ENCODE assay signal across 1 cellular context in genomic region chr1:46517010-46517600, GRCh38.
TF ChIP-seq lines count a peak whose summit lies in the region.

No MANE protein-coding gene starts in this region.

TF ChIP-seq in SK-N-SH, 30 proteins besides CTCF, POLR2A, EP300 and RAD21:
- TF ChIP-seq RCOR1 (IDR thresholded peaks at IDR 0.05; ENCODE audit: low read length) = no peak
- TF ChIP-seq EZH2phosphoT487 (IDR thresholded peaks at IDR 0.05; ENCODE audit: borderline replicate concordance, low read depth) = no peak
- TF ChIP-seq SMC3 (IDR thresholded peaks at IDR 0.05; ENCODE audit: low read depth, low read length) = no peak
- TF ChIP-seq ZBTB33 (IDR thresholded peaks at IDR 0.05; ENCODE audit: borderline replicate concordance, low read depth) = no peak
- no peak for TF ChIP-seq USF1 (IDR thresholded peaks at IDR 0.05; ENCODE audit: borderline replicate concordance, low read depth)
- TF ChIP-seq NRF1 (IDR thresholded peaks at IDR 0.05; ENCODE audit: low read depth, low read length) = no peak
- no peak for TF ChIP-seq CHD2 (IDR thresholded peaks at IDR 0.05; ENCODE audit: low read length, partially characterized antibody)
- no peak for TF ChIP-seq RFX5 (IDR thresholded peaks at IDR 0.05; ENCODE audit: low read length)
- TF ChIP-seq SIN3A (IDR thresholded peaks at IDR 0.05; ENCODE audit: borderline replicate concordance, low read depth, low read length) = no peak
